29 cellular contexts compared by ENCODE assay signal in genomic region chr4:86841309-86841708, GRCh38. TPM values are rescaled to one million over a fixed set of nuclear protein-coding genes. Genes with fewer than 3 reads are reported as not detected.
DNase-seq lines count a peak whose midpoint lies in the region; ATAC-seq, FAIRE-seq and TF ChIP-seq lines count a peak whose summit lies in the region.
"Had no signal": no experiment of that assay in that cellular context is flagged by ENCODE, and none has a peak within 500 bp of the region (broad histone marks: within the 10 kb centered on the region; RNA-seq: fewer than 3 reads in every experiment).

No MANE protein-coding gene starts in this region.

- no peak overlapping the region for H3K9ac ChIP-seq in PC-3 (ENCODE audit: low read length)
- peak overlapping the region; percentile 66 for H3K9ac ChIP-seq in keratinocyte (ENCODE audit: control insufficient read depth, extremely low read depth, insufficient read depth, low read length)
- H3K9ac ChIP-seq: GM23248 had no signal

- H3K27ac Mint-ChIP-seq in glutamatergic neuron (ENCODE audit: unreplicated experiment): no peak overlapping the region

- no peak for TF ChIP-seq CTCF in PC-3 (conservative IDR thresholded peaks at IDR 0.05; ENCODE audit: low read depth, low read length)
- TF ChIP-seq CTCF in epithelial cell of esophagus (IDR thresholded peaks at IDR 0.05; ENCODE audit: insufficient read depth, low read depth, low read length, missing control alignments): no peak
- TF ChIP-seq CTCF in keratinocyte (optimal IDR thresholded peaks at IDR 0.05 in 1 of 3, IDR thresholded peaks at IDR 0.05 in 1 of 3, conservative IDR thresholded peaks at IDR 0.05 in 1 of 3; ENCODE audit: extremely low read depth in 1 of 3, insufficient read depth in 2 of 3, low read length in 3 of 3): no peak
- TF ChIP-seq CTCF in glutamatergic neuron (IDR thresholded peaks at IDR 0.05; ENCODE audit: partially characterized antibody, unreplicated experiment): no peak

- CTCF ChIA-PET in PC-3 (lab: Charles Lee): no interaction called here

- no TSS peak for BruUV-seq in PC-3 (replicated peaks; lab: Mats Ljungman, UMichigan)

- no peak overlapping the region for H3K4me3 Mint-ChIP-seq in glutamatergic neuron (ENCODE audit: unreplicated experiment)

- H3K79me2 ChIP-seq in PC-3 (ENCODE audit: low read length) (no peaks in the 10 kb centered on the region), keratinocyte (ENCODE audit: control insufficient read depth, insufficient read depth, low read length) (peaks cover 65% of the 10 kb centered on the region)

- H3K27me3 Mint-ChIP-seq in glutamatergic neuron (ENCODE audit: unreplicated experiment): peaks cover 3% of the 10 kb centered on the region

- H3K9me1 ChIP-seq in keratinocyte (ENCODE audit: control insufficient read depth, extremely low read depth, insufficient read depth, low read length): no peaks in the 10 kb centered on the region

- H3K4me2 ChIP-seq in PC-3 (ENCODE audit: low read length): no peak overlapping the region
- peak overlapping the region; percentile 90 for H3K4me2 ChIP-seq in keratinocyte (ENCODE audit: control insufficient read depth, extremely low read depth, insufficient read depth, low read depth, low read length)
- H3K4me2 ChIP-seq: PC-9 had no signal

- no peak overlapping the region for H3K4me3 ChIP-seq in PC-3 (ENCODE audit: low read length)
- no peak overlapping the region for H3K4me3 ChIP-seq in epithelial cell of esophagus (ENCODE audit: low read length)
- H3K4me3 ChIP-seq in keratinocyte (ENCODE audit: control insufficient read depth in 2 of 3, extremely low read depth in 1 of 3, insufficient read depth in 2 of 3, low read depth in 1 of 3, low read length in 3 of 3): peak overlapping the region in 2 of 3 experiments; percentile 52 to 60
- H3K4me3 ChIP-seq: GM23248, K562, PC-9 had no signal

- no peaks in the 10 kb centered on the region for H3K9me2 ChIP-seq in PC-3 (replicated peaks; ENCODE audit: low read length)

- no peaks in the 10 kb centered on the region for H3K4me1 Mint-ChIP-seq in glutamatergic neuron (ENCODE audit: low read depth, unreplicated experiment)

- POLR2A ChIA-PET in PC-3 (lab: Charles Lee; ENCODE audit: unreplicated experiment): no interaction called here

- peak; percentile 99 for FAIRE-seq in keratinocyte (lab: Jason Lieb, UNC)
- FAIRE-seq: K562 had no signal

- intact Hi-C loops in PC-3 (cut with micrococcal nuclease): no loop called here

- H3K9me3 Mint-ChIP-seq in glutamatergic neuron (ENCODE audit: unreplicated experiment): peaks cover 3% of the 10 kb centered on the region

- H3F3A ChIP-seq in PC-3 (ENCODE audit: low read length, unreplicated experiment): no peaks in the 10 kb centered on the region

- H2AFZ ChIP-seq in PC-3 (ENCODE audit: low read length): no peak overlapping the region
- no peak overlapping the region for H2AFZ ChIP-seq in keratinocyte (ENCODE audit: control insufficient read depth, low read length)
- H2AFZ ChIP-seq: GM23248, PC-9 had no signal

- no peaks in the 10 kb centered on the region for H3K36me3 ChIP-seq in PC-3 (ENCODE audit: low read depth, low read length)
- peaks cover 3 to 12% of the 10 kb centered on the region in 2 experiments for H3K36me3 ChIP-seq in keratinocyte (ENCODE audit: control insufficient read depth in 2 of 2, extremely low read depth in 1 of 2, insufficient read depth in 2 of 2, low read length in 2 of 2)

- DNase-seq in EL (peak; percentile 28), PC-3 (peak; percentile 2), epithelial cell of esophagus (ENCODE audit: low read depth) (peak; percentile 90), keratinocyte (ENCODE audit: low read depth, low spot score) (no peak), glutamatergic neuron (no peak), NCI-H2081 (lab: John Stamatoyannopoulos, UW) (no peak)
- DNase-seq: Calu3; DMS79 treated with DMSO at 0.1 percent for 48 hours; H7; Kasumi-1; MV-4-11; NCI-H1105; NCI-H1436 treated with DMSO at 0.1 percent for 48 hours; NCI-H187 treated with DMSO at 0.1 percent for 48 hours; NCI-H2107; NCI-H446 treated with DMSO at 0.1 percent for 48 hours; NCI-H526; NCI-H82; NK-92 treated with Interleukin-12 subunit alpha and Interleukin-12 subunit beta, amount 100 ng/mL, for 24 hours; PC-9; SHP77 had no signal

- no peaks in the 10 kb centered on the region for H3K36me3 Mint-ChIP-seq in glutamatergic neuron (ENCODE audit: unreplicated experiment)

- H4K20me1 ChIP-seq in PC-3 (ENCODE audit: low read length) (no peaks in the 10 kb centered on the region), keratinocyte (ENCODE audit: control insufficient read depth, extremely low read depth, insufficient read depth, low read length) (no peaks in the 10 kb centered on the region)

- H3K27ac ChIP-seq in PC-3 (ENCODE audit: low read length) (no peak overlapping the region), keratinocyte (ENCODE audit: control insufficient read depth, insufficient read depth, low read length) (peak overlapping the region; percentile 97)
- H3K27ac ChIP-seq: GM23248, HL-60, PC-9 had no signal

- H3K4me1 ChIP-seq in PC-3 (ENCODE audit: insufficient read depth, low read length) (no peaks in the 10 kb centered on the region), keratinocyte (ENCODE audit: control insufficient read depth, extremely low read depth, insufficient read depth, low read length) (peaks cover 74% of the 10 kb centered on the region)

- H3K27me3 ChIP-seq in PC-3 (ENCODE audit: low read length) (no peaks in the 10 kb centered on the region), keratinocyte (ENCODE audit: control insufficient read depth, extremely low read depth, insufficient read depth, low read length) (no peaks in the 10 kb centered on the region)

- dilution Hi-C loops in keratinocyte (cut with MboI; ENCODE audit: extremely low pct_ligation_motif_present, low sequenced_read_pairs): no loop called here

- H3K9me3 ChIP-seq in PC-3 (ENCODE audit: low read length) (no peaks in the 10 kb centered on the region), keratinocyte (ENCODE audit: control insufficient read depth, low read depth, low read length) (no peaks in the 10 kb centered on the region)

- ATAC-seq in PC-3 (no peak), HG03280 (IDR thresholded peaks at IDR 0.05; ENCODE audit: unreplicated experiment) (no peak), HG03439 (IDR thresholded peaks at IDR 0.05; ENCODE audit: unreplicated experiment) (no peak)
- ATAC-seq: K562 had no signal

RNA-seq across cellular contexts. Expression of gene SLC10A6, which starts 7.9 kb away (rescaled TPM):
- not detected in 2 replicates for total RNA-seq in PC-3 (2014; rRNA removed)
- 26.2 to 28.6 TPM (median 27.7 TPM) in 3 replicates for polyA plus RNA-seq in keratinocyte
- polyA plus RNA-seq in keratinocyte (2011; ENCODE audit: low read depth): 26.1 TPM
- polyA plus RNA-seq in keratinocyte (2011; cell fraction: cytosol; rRNA removed): 11.1 and 13.7 TPM in 2 replicates
- polyA plus RNA-seq in keratinocyte (2011; cell fraction: nucleus; rRNA removed): 44.9 and 47.5 TPM in 2 replicates
- 20.0 and 34.8 TPM in 2 replicates for polyA plus RNA-seq in keratinocyte (2012; ENCODE audit: low replicate concordance)
- polyA minus RNA-seq in keratinocyte: 67.6 to 119 TPM (median 108 TPM) in 3 replicates
- polyA minus RNA-seq in keratinocyte (2011; cell fraction: cytosol; rRNA and poly(A)+ RNA removed): 42.8 TPM
- 95.7 and 152 TPM in 2 replicates for polyA minus RNA-seq in keratinocyte (2011; cell fraction: nucleus; rRNA and poly(A)+ RNA removed)
- total RNA-seq in glutamatergic neuron (ENCODE audit: unreplicated experiment): not detected
- total RNA-seq: A172, Calu3, GM23248, H7, K562, M059J, PC-9, RPMI7951 had no signal
- polyA plus RNA-seq: GM23248, K562 had no signal

RNA-seq across cellular contexts. Expression of gene C4orf36, which starts 50.9 kb away (rescaled TPM):
- 1.8 and 2.0 TPM in 2 replicates for total RNA-seq in PC-3 (2014; rRNA removed)
- 1.0 to 4.0 TPM (median 1.2 TPM) in 3 replicates for polyA plus RNA-seq in keratinocyte
- 0.37 TPM for polyA plus RNA-seq in keratinocyte (2011; ENCODE audit: low read depth)
- polyA plus RNA-seq in keratinocyte (2011; cell fraction: cytosol; rRNA removed): 1.7 and 2.9 TPM in 2 replicates
- 0.41 and 1.2 TPM in 2 replicates for polyA plus RNA-seq in keratinocyte (2011; cell fraction: nucleus; rRNA removed)
- polyA plus RNA-seq in keratinocyte (2012; ENCODE audit: low replicate concordance): 1.4 and 3.2 TPM in 2 replicates
- 0.22 to 4.2 TPM (median 0.79 TPM) in 3 replicates for polyA minus RNA-seq in keratinocyte
- not detected for polyA minus RNA-seq in keratinocyte (2011; cell fraction: cytosol; rRNA and poly(A)+ RNA removed)
- polyA minus RNA-seq in keratinocyte (2011; cell fraction: nucleus; rRNA and poly(A)+ RNA removed): not detected in 2 replicates
- not detected for total RNA-seq in glutamatergic neuron (ENCODE audit: unreplicated experiment)
- total RNA-seq: A172, PC-9, RPMI7951 had no signal
- polyA plus RNA-seq: GM23248 had no signal

Comparison
In these comparisons a context has a peak if more than half of its experiments do, and no peak if none do; other contexts are left out.
1. DNase-seq: peak in EL (single experiment), PC-3 (single experiment) and epithelial cell of esophagus (single experiment); none in keratinocyte (single experiment), glutamatergic neuron (single experiment) and NCI-H2081 (0 of 2).
2. H3K4me3 ChIP-seq: peak in keratinocyte (2 of 3); none in PC-3 (single experiment) and epithelial cell of esophagus (single experiment).